In genomic region chr2:85235281-85235680, GRCh38 we compare ENCODE assay signal across 13 cellular contexts.
DNase-seq lines count a peak whose midpoint lies in the region; ATAC-seq and TF ChIP-seq lines count a peak whose summit lies in the region.
"Had no signal": no experiment of that assay in that cellular context is flagged by ENCODE, and none has a peak within 500 bp of the region (broad histone marks: within the 10 kb centered on the region; RNA-seq: fewer than 3 reads in every experiment).

No MANE protein-coding gene starts in this region.

- no peak overlapping the region for H3K23ac ChIP-seq in neuronal stem cell (ENCODE audit: low read depth, low read length, poor library complexity)

- H3K4me1 Mint-ChIP-seq in WTC11: peaks cover 86% of the 10 kb centered on the region

- H3K27ac Mint-ChIP-seq in WTC11: peak overlapping the region; percentile 43; the same call in 1 of the 2 replicates
- H3K27ac Mint-ChIP-seq: CD8-positive, alpha-beta T cell had no signal

- peaks cover 1% of the 10 kb centered on the region for H3K79me1 ChIP-seq in neuronal stem cell (ENCODE audit: low read depth, low read length)

- H2BK12ac ChIP-seq in neuronal stem cell (ENCODE audit: low read length): peak overlapping the region; percentile 47

- no peak overlapping the region for H4K8ac ChIP-seq in neuronal stem cell (ENCODE audit: low read depth, low read length)

- peak overlapping the region; percentile 66 for H3K18ac ChIP-seq in neuronal stem cell (ENCODE audit: low read length)

- peak overlapping the region; percentile 54 for H2BK15ac ChIP-seq in neuronal stem cell (ENCODE audit: low read length)

- DNase-seq in WTC11 (ENCODE audit: low spot score) (no peak), neuronal stem cell (ENCODE audit: low spot score) (no peak), inferior parietal cortex (ENCODE audit: extremely low spot score) (no peak)
- DNase-seq in activated CD4-positive, alpha-beta T cell treated with anti-CD3 and anti-CD28 coated beads for 4 hours: no peak
- DNase-seq: BE2C; CD8-positive, alpha-beta T cell; H7; NCI-H1417 treated with DMSO at 0.1 percent for 48 hours; PC-9; SK-N-SH had no signal

- no peak for ATAC-seq in WTC11
- ATAC-seq in HG02610 (IDR thresholded peaks at IDR 0.05; ENCODE audit: unreplicated experiment): no peak
- ATAC-seq: CD8-positive, alpha-beta T cell had no signal

- CTCF ChIA-PET in WTC11 (lab: Charles Lee): interaction anchor here (0.6 to 4.9 kb wide), 6 partner anchors 8 to 73 kb away, joined by 3 to 35 read pairs (median 8); no protein-coding TSS in a partner anchor

- no peaks in the 10 kb centered on the region for H3K27me3 ChIP-seq in HUES64 (ENCODE audit: insufficient read depth, low read length)
- H3K27me3 ChIP-seq in iPS-18a (ENCODE audit: control insufficient read depth, insufficient read depth, low read length): no peaks in the 10 kb centered on the region
- H3K27me3 ChIP-seq in neuronal stem cell (ENCODE audit: control insufficient read depth in 3 of 3, insufficient read depth in 3 of 3, low read depth in 1 of 3, low read length in 3 of 3): no peaks in the 10 kb centered on the region
- H3K27me3 ChIP-seq: BE2C had no signal

- H2BK120ac ChIP-seq in neuronal stem cell (ENCODE audit: low read depth, low read length): peak overlapping the region; percentile 43

- no peak overlapping the region for H3K4me3 Mint-ChIP-seq in WTC11
- H3K4me3 Mint-ChIP-seq: CD8-positive, alpha-beta T cell had no signal

- no peaks in the 10 kb centered on the region for H3K27me3 Mint-ChIP-seq in WTC11 (ENCODE audit: low read depth)

- H3K14ac ChIP-seq in neuronal stem cell (ENCODE audit: low read length): no peak overlapping the region

- H3K9me3 ChIP-seq in HUES64 (ENCODE audit: insufficient read depth, low read depth, low read length): no peaks in the 10 kb centered on the region
- H3K9me3 ChIP-seq in iPS-18a (ENCODE audit: control insufficient read depth, low read depth, low read length): no peaks in the 10 kb centered on the region
- no peaks in the 10 kb centered on the region for H3K9me3 ChIP-seq in neuronal stem cell (replicated peaks in 1 of 2; ENCODE audit: control insufficient read depth in 2 of 2, insufficient read depth in 1 of 2, low read depth in 1 of 2, low read length in 2 of 2)
- H3K9me3 ChIP-seq: BE2C, SK-N-SH had no signal

- 87% methylated on average over 5 of the region's 5 CpGs for WGBS in HUES64
- no CpG with 5 or more reads among the region's 5 CpGs for WGBS in neuronal stem cell (ENCODE audit: extremely low coverage in 2 of 2, insufficient read length in 2 of 2, insufficient replicate concordance in 1 of 2), 2 donors

- H4K91ac ChIP-seq in neuronal stem cell (ENCODE audit: low read depth, low read length, poor library complexity): peak overlapping the region; percentile 68

- peak overlapping the region; percentile 19 for H3K4me2 ChIP-seq in neuronal stem cell (ENCODE audit: insufficient read depth, low read length, poor library complexity, severe bottlenecking)
- H3K4me2 ChIP-seq: PC-9, SK-N-SH had no signal

- H3K4me3 ChIP-seq in HUES64 (ENCODE audit: low read length) (no peak overlapping the region), iPS-18a (ENCODE audit: low read length) (peak overlapping the region; percentile 16), neuronal stem cell (ENCODE audit: low read length in 2 of 2) (no peak overlapping the region)
- H3K4me3 ChIP-seq: PC-9 had no signal

- H2AK5ac ChIP-seq in neuronal stem cell (ENCODE audit: low read depth, low read length): peak overlapping the region; percentile 92

- no peaks in the 10 kb centered on the region for H3K9me3 Mint-ChIP-seq in WTC11
- H3K9me3 Mint-ChIP-seq: CD8-positive, alpha-beta T cell had no signal

- H3K27ac ChIP-seq in HUES64 (ENCODE audit: low read depth, low read length) (peak overlapping the region; percentile 29), iPS-18a (ENCODE audit: low read length) (peak overlapping the region; percentile 3), neuronal stem cell (replicated peaks; ENCODE audit: low read length) (peak overlapping the region; percentile 77)
- H3K27ac ChIP-seq: PC-9 had no signal

- H3K9ac ChIP-seq in HUES64 (ENCODE audit: low read depth, low read length): no peak overlapping the region
- no peak overlapping the region for H3K9ac ChIP-seq in iPS-18a (ENCODE audit: low read length)
- H3K9ac ChIP-seq in neuronal stem cell (ENCODE audit: low read depth, low read length, poor library complexity): no peak overlapping the region
- H3K9ac ChIP-seq: SK-N-SH had no signal

- H3K36me3 Mint-ChIP-seq in WTC11: peaks cover 8% of the 10 kb centered on the region; the same call in 1 of the 2 replicates
- H3K36me3 Mint-ChIP-seq: CD8-positive, alpha-beta T cell had no signal

- H2BK5ac ChIP-seq in neuronal stem cell (ENCODE audit: low read length): peak overlapping the region; percentile 56

- H3K4ac ChIP-seq in neuronal stem cell (ENCODE audit: low read length): peak overlapping the region; percentile 72

- peaks cover 69% of the 10 kb centered on the region for H3K4me1 ChIP-seq in HUES64 (ENCODE audit: insufficient read depth, low read length)
- H3K4me1 ChIP-seq in iPS-18a (ENCODE audit: control insufficient read depth, low read depth, low read length): peaks cover 60% of the 10 kb centered on the region
- peaks cover 37 to 58% of the 10 kb centered on the region in 2 donors for H3K4me1 ChIP-seq in neuronal stem cell (ENCODE audit: control insufficient read depth in 2 of 2, insufficient read depth in 1 of 2, low read depth in 1 of 2, low read length in 2 of 2)
- H3K4me1 ChIP-seq: BE2C had no signal

- H3K36me3 ChIP-seq in HUES64 (ENCODE audit: insufficient read depth, low read length) (no peaks in the 10 kb centered on the region), iPS-18a (ENCODE audit: control insufficient read depth, low read depth, low read length) (no peaks in the 10 kb centered on the region), neuronal stem cell (replicated peaks in 1 of 2; ENCODE audit: control insufficient read depth in 2 of 2, insufficient read depth in 2 of 2, low read length in 2 of 2) (peaks cover 0 to 2% of the 10 kb centered on the region in 2 donors)
- H3K36me3 ChIP-seq: BE2C had no signal

- POLR2A ChIA-PET in WTC11 (lab: Charles Lee): interaction anchor here (3.9 kb wide), 1 partner anchor 21 kb away, joined by 34 read pairs; no protein-coding TSS in a partner anchor

- H2AFZ ChIP-seq in neuronal stem cell (ENCODE audit: low read length): no peak overlapping the region
- H2AFZ ChIP-seq: PC-9 had no signal

- no peak for TF ChIP-seq CTCF in WTC11 (IDR thresholded peaks at IDR 0.05)

TF ChIP-seq in WTC11, 78 proteins besides CTCF, POLR2A, EP300 and RAD21 (continues in another document):
- TF ChIP-seq SMAD3 (CRISPR knock-in tag; IDR thresholded peaks at IDR 0.05; ENCODE audit: borderline replicate concordance) (no peak), ZSCAN18 (CRISPR knock-in tag; IDR thresholded peaks at IDR 0.05) (no peak), ZNF532 (CRISPR knock-in tag; IDR thresholded peaks at IDR 0.05; ENCODE audit: borderline replicate concordance) (no peak), CDX4 (CRISPR knock-in tag; IDR thresholded peaks at IDR 0.05; ENCODE audit: borderline replicate concordance) (no peak), GTF2I (CRISPR knock-in tag; conservative IDR thresholded peaks at IDR 0.05) (no peak)

Comparison
In these comparisons a context has a peak if more than half of its experiments do, and no peak if none do; other contexts are left out.
1. H3K27ac ChIP-seq: peak in every context shown above with its lines; median percentile 77 in neuronal stem cell; 29 in HUES64; 3 in iPS-18a.